ENCODE assay signal across 11 cellular contexts in genomic region chr10:69439813-69440506, GRCh38. TPM values are rescaled to one million over a fixed set of nuclear protein-coding genes. Genes with fewer than 3 reads are reported as not detected.
DNase-seq lines count a peak whose midpoint lies in the region; ATAC-seq and TF ChIP-seq lines count a peak whose summit lies in the region.
"Had no signal": no experiment of that assay in that cellular context is flagged by ENCODE, and none has a peak within 500 bp of the region (broad histone marks: within the 10 kb centered on the region; RNA-seq: fewer than 3 reads in every experiment).

No MANE protein-coding gene starts in this region.

- intact Hi-C loops in activated T-helper 1 cell treated with anti-CD3 and anti-CD28 coated beads, Interleukin-12 subunit alpha, Interleukin-12 subunit beta, Interleukin-2, Interleukin-4 antibody, amounts not matched to agents 30 ng/mL and 10 ng/mL and 1 ng/mL, durations not matched to agents 14 hours and 24 hours and 36 hours (cut with micrococcal nuclease) = no loop called here

- peak; percentile 29 for DNase-seq in GM23338 (ENCODE audit: low spot score)
- peak; percentile 76 for DNase-seq in RPMI7951 (ENCODE audit: low read depth)
- peak; percentile 84 for DNase-seq in islet precursor cell
- no peak for DNase-seq in activated T-helper 1 cell treated with anti-CD3 and anti-CD28 coated beads, Interleukin-12 subunit alpha, Interleukin-12 subunit beta, Interleukin-2, Interleukin-4 antibody, amounts not matched to agents 30 ng/mL and 10 ng/mL and 1 ng/mL, durations not matched to agents 14 hours and 24 hours and 36 hours (ENCODE audit: low spot score)
- no peak for DNase-seq in NCI-H1105 (lab: John Stamatoyannopoulos, UW)
- DNase-seq in Karpas-422 = no peak
- DNase-seq: activated naive CD8-positive, alpha-beta T cell treated with anti-CD3 and anti-CD28 coated beads, Interleukin-2, amount 10 ng/mL, durations not matched to agents 7 days and 5 days; T-helper 17 cell had no signal

- H3K4me1 Mint-ChIP-seq in GM23338 = peaks cover 11% of the 10 kb centered on the region
- no peaks in the 10 kb centered on the region for H3K4me1 Mint-ChIP-seq in activated T-helper 1 cell treated with anti-CD3 and anti-CD28 coated beads, Interleukin-12 subunit alpha, Interleukin-12 subunit beta, Interleukin-2, Interleukin-4 antibody, amounts not matched to agents 30 ng/mL and 10 ng/mL and 1 ng/mL, durations not matched to agents 14 hours and 24 hours and 36 hours (ENCODE audit: low read depth)
- H3K4me1 Mint-ChIP-seq: activated naive CD8-positive, alpha-beta T cell treated with anti-CD3 and anti-CD28 coated beads, Interleukin-2, amount 10 ng/mL, durations not matched to agents 7 days and 5 days had no signal

- H3K27ac ChIP-seq in 22Rv1 (peak overlapping the region; percentile 63; the same call in 1 of the 2 replicates), GM23338 (ENCODE audit: low read depth) (no peak overlapping the region), Karpas-422 (ENCODE audit: low read length) (no peak overlapping the region)

- H3K79me2 ChIP-seq in GM23338 (replicated peaks; ENCODE audit: insufficient read depth) (no peaks in the 10 kb centered on the region), Karpas-422 (ENCODE audit: low read length) (no peaks in the 10 kb centered on the region)

- H3K9ac ChIP-seq in Karpas-422 (ENCODE audit: low read length) = no peak overlapping the region

- H3K9me2 ChIP-seq in GM23338 (ENCODE audit: insufficient read depth) (no peaks in the 10 kb centered on the region), Karpas-422 (replicated peaks; ENCODE audit: insufficient read depth, low read length) (no peaks in the 10 kb centered on the region)

- no peaks in the 10 kb centered on the region for H3K9me3 ChIP-seq in Karpas-422 (ENCODE audit: low read length)
- H3K9me3 ChIP-seq: heart right ventricle had no signal

- peaks cover 7% of the 10 kb centered on the region for H3K9me3 Mint-ChIP-seq in GM23338
- no peaks in the 10 kb centered on the region for H3K9me3 Mint-ChIP-seq in activated T-helper 1 cell treated with anti-CD3 and anti-CD28 coated beads, Interleukin-12 subunit alpha, Interleukin-12 subunit beta, Interleukin-2, Interleukin-4 antibody, amounts not matched to agents 30 ng/mL and 10 ng/mL and 1 ng/mL, durations not matched to agents 14 hours and 24 hours and 36 hours
- H3K9me3 Mint-ChIP-seq: activated naive CD8-positive, alpha-beta T cell treated with anti-CD3 and anti-CD28 coated beads, Interleukin-2, amount 10 ng/mL, durations not matched to agents 7 days and 5 days had no signal

- H3K36me3 ChIP-seq in GM23338 (ENCODE audit: insufficient read depth) (no peaks in the 10 kb centered on the region), Karpas-422 (ENCODE audit: insufficient read depth, low read length) (no peaks in the 10 kb centered on the region)
- H3K36me3 ChIP-seq: heart right ventricle had no signal

- H4K20me1 ChIP-seq in GM23338 (replicated peaks; ENCODE audit: insufficient read depth) (no peaks in the 10 kb centered on the region; the same call in 1 of the 2 replicates), Karpas-422 (ENCODE audit: insufficient read depth, low read depth, low read length) (no peaks in the 10 kb centered on the region)

- peak; percentile 65 for ATAC-seq in GM23338
- no peak for ATAC-seq in GM21528 (IDR thresholded peaks at IDR 0.05; ENCODE audit: low FRiP score, unreplicated experiment)
- ATAC-seq: T-helper 17 cell had no signal

- H3K4me3 ChIP-seq in GM23338 (no peak overlapping the region), Karpas-422 (ENCODE audit: low read length) (no peak overlapping the region)
- H3K4me3 ChIP-seq: heart right ventricle had no signal

- peaks cover 18% of the 10 kb centered on the region for H3K27me3 Mint-ChIP-seq in GM23338 (ENCODE audit: insufficient read depth, low read depth, poor library complexity)
- peaks cover 12% of the 10 kb centered on the region for H3K27me3 Mint-ChIP-seq in activated T-helper 1 cell treated with anti-CD3 and anti-CD28 coated beads, Interleukin-12 subunit alpha, Interleukin-12 subunit beta, Interleukin-2, Interleukin-4 antibody, amounts not matched to agents 30 ng/mL and 10 ng/mL and 1 ng/mL, durations not matched to agents 14 hours and 24 hours and 36 hours (ENCODE audit: insufficient read depth)

- H2AFZ ChIP-seq in GM23338 = peak overlapping the region; percentile 38; the same call in 1 of the 2 replicates
- H2AFZ ChIP-seq in Karpas-422 (ENCODE audit: low read length) = no peak overlapping the region

- H3F3A ChIP-seq in GM23338 (replicated peaks; ENCODE audit: low read depth) = no peaks in the 10 kb centered on the region

- H3K4me2 ChIP-seq in GM23338 = no peak overlapping the region
- H3K4me2 ChIP-seq in Karpas-422 (ENCODE audit: low read depth, low read length, poor library complexity, severe bottlenecking) = no peak overlapping the region

- H3K27me3 ChIP-seq in GM23338 (ENCODE audit: insufficient read depth) (no peaks in the 10 kb centered on the region), Karpas-422 (ENCODE audit: low read length) (no peaks in the 10 kb centered on the region)
- H3K27me3 ChIP-seq: heart right ventricle had no signal

- no peak overlapping the region for H3K27ac Mint-ChIP-seq in GM23338
- H3K27ac Mint-ChIP-seq in activated T-helper 1 cell treated with anti-CD3 and anti-CD28 coated beads, Interleukin-12 subunit alpha, Interleukin-12 subunit beta, Interleukin-2, Interleukin-4 antibody, amounts not matched to agents 30 ng/mL and 10 ng/mL and 1 ng/mL, durations not matched to agents 14 hours and 24 hours and 36 hours = no peak overlapping the region
- H3K27ac Mint-ChIP-seq: activated naive CD8-positive, alpha-beta T cell treated with anti-CD3 and anti-CD28 coated beads, Interleukin-2, amount 10 ng/mL, durations not matched to agents 7 days and 5 days had no signal

- no peaks in the 10 kb centered on the region; the same call in 1 of the 3 replicates for H3K36me3 Mint-ChIP-seq in GM23338 (ENCODE audit: low read depth)
- no peaks in the 10 kb centered on the region for H3K36me3 Mint-ChIP-seq in activated T-helper 1 cell treated with anti-CD3 and anti-CD28 coated beads, Interleukin-12 subunit alpha, Interleukin-12 subunit beta, Interleukin-2, Interleukin-4 antibody, amounts not matched to agents 30 ng/mL and 10 ng/mL and 1 ng/mL, durations not matched to agents 14 hours and 24 hours and 36 hours (ENCODE audit: low read depth)
- H3K36me3 Mint-ChIP-seq: activated naive CD8-positive, alpha-beta T cell treated with anti-CD3 and anti-CD28 coated beads, Interleukin-2, amount 10 ng/mL, durations not matched to agents 7 days and 5 days had no signal

- peaks cover 5% of the 10 kb centered on the region for H3K4me1 ChIP-seq in GM23338 (ENCODE audit: insufficient read depth)
- H3K4me1 ChIP-seq in Karpas-422 (ENCODE audit: low read length) = peaks cover 28% of the 10 kb centered on the region

- H3K4me3 Mint-ChIP-seq in GM23338 = no peak overlapping the region
- no peak overlapping the region for H3K4me3 Mint-ChIP-seq in activated T-helper 1 cell treated with anti-CD3 and anti-CD28 coated beads, Interleukin-12 subunit alpha, Interleukin-12 subunit beta, Interleukin-2, Interleukin-4 antibody, amounts not matched to agents 30 ng/mL and 10 ng/mL and 1 ng/mL, durations not matched to agents 14 hours and 24 hours and 36 hours
- H3K4me3 Mint-ChIP-seq: activated naive CD8-positive, alpha-beta T cell treated with anti-CD3 and anti-CD28 coated beads, Interleukin-2, amount 10 ng/mL, durations not matched to agents 7 days and 5 days; T-helper 17 cell had no signal

- TF ChIP-seq CTCF in 22Rv1 (IDR thresholded peaks at IDR 0.05) = no peak
- no peak for TF ChIP-seq CTCF in GM23338 (conservative IDR thresholded peaks at IDR 0.05; ENCODE audit: low read depth in 2 of 2)

TF ChIP-seq in GM23338, 12 proteins besides CTCF, POLR2A, EP300 and RAD21 (continues in another document):
- no peak for TF ChIP-seq EZH2 (IDR thresholded peaks at IDR 0.05; ENCODE audit: low read depth, unreplicated experiment)
- TF ChIP-seq ZNF114 (CRISPR knock-in tag; IDR thresholded peaks at IDR 0.05) = no peak

RNA-seq across cellular contexts. Expression of gene TSPAN15, which starts 11.3 kb away (rescaled TPM):
- total RNA-seq in GM23338 (2014; rRNA removed; shearing (Covaris generic)) = 10.1 and 12.5 TPM in 2 replicates
- 6.6 TPM in 2 replicates for polyA plus RNA-seq in GM23338 (2016; fragmentation: Nextera tagmentation; extraction: Ambion mirVana)
- 23.1 and 29.2 TPM in 2 replicates for total RNA-seq in RPMI7951 (2014; rRNA removed; shearing (Covaris generic))
- 1.6 and 2.7 TPM in 2 replicates for total RNA-seq in activated T-helper 1 cell treated with anti-CD3 and anti-CD28 coated beads, Interleukin-12 subunit alpha, Interleukin-12 subunit beta, Interleukin-2, Interleukin-4 antibody, amounts not matched to agents 30 ng/mL and 10 ng/mL and 1 ng/mL, durations not matched to agents 14 hours and 24 hours and 36 hours
- total RNA-seq in Karpas-422 (2014; rRNA removed; shearing (Covaris generic); ENCODE audit: low replicate concordance) = 0.97 and 1.6 TPM in 2 replicates

RNA-seq across cellular contexts. Expression of gene TACR2, which starts 23.2 kb away (rescaled TPM):
- 0.54 TPM in 1 of 2 replicates, not detected in the other for total RNA-seq in GM23338 (2014; rRNA removed; shearing (Covaris generic))
- polyA plus RNA-seq in GM23338 (2016; fragmentation: Nextera tagmentation; extraction: Ambion mirVana) = not detected in 2 replicates
- total RNA-seq in RPMI7951 (2014; rRNA removed; shearing (Covaris generic)) = 0.10 and 0.36 TPM in 2 replicates
- not detected in 2 replicates for total RNA-seq in activated T-helper 1 cell treated with anti-CD3 and anti-CD28 coated beads, Interleukin-12 subunit alpha, Interleukin-12 subunit beta, Interleukin-2, Interleukin-4 antibody, amounts not matched to agents 30 ng/mL and 10 ng/mL and 1 ng/mL, durations not matched to agents 14 hours and 24 hours and 36 hours
- 1.9 TPM in 1 of 2 replicates, not detected in the other for total RNA-seq in Karpas-422 (2014; rRNA removed; shearing (Covaris generic); ENCODE audit: low replicate concordance)
- total RNA-seq: activated naive CD8-positive, alpha-beta T cell treated with anti-CD3 and anti-CD28 coated beads, Interleukin-2, amount 10 ng/mL, durations not matched to agents 7 days and 5 days; T-helper 17 cell had no signal

Comparison
In these comparisons a context has a peak if more than half of its experiments do, and no peak if none do; other contexts are left out.
1. DNase-seq: peak in GM23338 (single experiment), RPMI7951 (single experiment) and islet precursor cell (single experiment); none in activated T-helper 1 cell treated with anti-CD3 and anti-CD28 coated beads, Interleukin-12 subunit alpha, Interleukin-12 subunit beta, Interleukin-2, Interleukin-4 antibody, amounts not matched to agents 30 ng/mL and 10 ng/mL and 1 ng/mL, durations not matched to agents 14 hours and 24 hours and 36 hours (single experiment), NCI-H1105 (single experiment) and Karpas-422 (single experiment).